In the genomic region with DNA sequence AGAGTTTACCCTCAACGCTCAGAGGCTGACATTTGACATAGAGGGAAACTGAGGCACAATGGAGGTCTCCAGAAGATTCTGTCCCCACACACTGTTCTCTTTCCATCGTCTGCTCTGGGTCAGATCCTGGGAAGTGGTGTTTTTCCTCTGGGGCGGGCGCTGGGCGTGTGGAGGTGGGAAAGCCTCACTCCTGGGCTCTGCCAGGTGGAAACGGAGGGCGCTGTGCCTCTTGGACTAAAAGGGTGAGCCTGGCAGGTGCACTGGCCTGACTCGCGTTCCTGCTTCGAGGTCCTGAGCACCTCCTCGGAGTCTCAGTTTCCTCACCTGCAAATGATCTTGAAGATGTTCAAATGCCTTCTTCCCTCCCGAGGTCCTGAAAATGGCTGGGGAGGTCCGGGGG, we compare ENCODE assay signal across 33 cellular contexts. TPM values are rescaled to one million over a fixed set of nuclear protein-coding genes. Genes with fewer than 3 reads are reported as not detected.
"Had no signal": no experiment of that assay in that cellular context is flagged by ENCODE, and none has a peak within 500 bp of the region (broad histone marks: within the 10 kb centered on the region; RNA-seq: fewer than 3 reads in every experiment).

No MANE protein-coding gene starts in this region.

- H3K4me1 Mint-ChIP-seq: activated naive CD8-positive, alpha-beta T cell treated with anti-CD3 and anti-CD28 coated beads, Interleukin-2, amount 50 U/mL, for 24 hours had no signal

- H3K9me3 Mint-ChIP-seq: activated naive CD4-positive, alpha-beta T cell treated with anti-CD3 and anti-CD28 coated beads, Interleukin-2, amount 50 U/mL, for 72 hours; activated naive CD8-positive, alpha-beta T cell treated with anti-CD3 and anti-CD28 coated beads, Interleukin-2, amount 50 U/mL, for 24 hours; activated T-cell treated with anti-CD3 and anti-CD28 coated beads, Interleukin-2, amount 50 U/mL, for 24 hours; activated T-helper 1 cell treated with anti-CD3 and anti-CD28 coated beads, Interleukin-12 subunit alpha, Interleukin-12 subunit beta, Interleukin-2, Interleukin-4 antibody, amounts not matched to agents 30 ng/mL and 10 ng/mL and 1 ng/mL, durations not matched to agents 14 hours and 24 hours and 36 hours; IgD-negative memory B cell; T-helper 1 cell treated with Interleukin-12 subunit alpha and Interleukin-12 subunit beta and Interleukin-4 antibody, amounts not matched to agents 30 μg/mL and 1 μg/mL, for 36 hours; WTC11 had no signal

- H3K4me3 Mint-ChIP-seq: activated CD8-positive, alpha-beta T cell treated with anti-CD3 and anti-CD28 coated beads, Interleukin-2, amount 10 ng/mL, durations not matched to agents 7 days and 5 days; activated naive CD8-positive, alpha-beta T cell treated with anti-CD3 and anti-CD28 coated beads, Interleukin-2, amount 50 U/mL, for 24 hours; activated T-cell treated with anti-CD3 and anti-CD28 coated beads, Interleukin-2, amount 50 U/mL, for 24 hours; activated T-helper 1 cell treated with anti-CD3 and anti-CD28 coated beads, Interleukin-12 subunit alpha, Interleukin-12 subunit beta, Interleukin-2, Interleukin-4 antibody, amounts not matched to agents 30 ng/mL and 10 ng/mL and 1 ng/mL, durations not matched to agents 14 hours and 24 hours and 36 hours; T-helper 1 cell treated with Interleukin-12 subunit alpha and Interleukin-12 subunit beta and Interleukin-4 antibody, amounts not matched to agents 30 μg/mL and 1 μg/mL, for 36 hours; WTC11 had no signal

- H3K36me3 Mint-ChIP-seq: activated naive CD4-positive, alpha-beta T cell treated with anti-CD3 and anti-CD28 coated beads, Interleukin-2, amount 50 U/mL, for 72 hours; IgD-negative memory B cell; WTC11 had no signal

- H3K4me3 ChIP-seq: SJSA1 had no signal

- H3K27ac Mint-ChIP-seq: activated CD8-positive, alpha-beta T cell treated with anti-CD3 and anti-CD28 coated beads, Interleukin-2, amount 10 ng/mL, durations not matched to agents 7 days and 5 days; activated naive CD4-positive, alpha-beta T cell treated with anti-CD3 and anti-CD28 coated beads, Interleukin-2, amount 50 U/mL, for 72 hours; activated naive CD8-positive, alpha-beta T cell treated with anti-CD3 and anti-CD28 coated beads, Interleukin-2, amount 50 U/mL, for 24 hours; activated T-cell treated with anti-CD3 and anti-CD28 coated beads, Interleukin-2, amount 50 U/mL, for 24 hours; activated T-helper 1 cell treated with anti-CD3 and anti-CD28 coated beads, Interleukin-12 subunit alpha, Interleukin-12 subunit beta, Interleukin-2, Interleukin-4 antibody, amounts not matched to agents 30 ng/mL and 10 ng/mL and 1 ng/mL, durations not matched to agents 14 hours and 24 hours and 36 hours; IgD-negative memory B cell; T-helper 1 cell treated with Interleukin-12 subunit alpha and Interleukin-12 subunit beta and Interleukin-4 antibody, amounts not matched to agents 30 μg/mL and 1 μg/mL, for 36 hours; WTC11 had no signal

- H3K36me3 ChIP-seq: breast epithelium, SJSA1 had no signal

- H3K4me1 ChIP-seq: SJSA1 had no signal

- H3K9me3 ChIP-seq: breast epithelium, SJSA1 had no signal

- DNase-seq: activated CD4-positive, alpha-beta T cell treated with anti-CD3 and anti-CD28 coated beads for 48 hours; activated CD4-positive, alpha-beta T cell treated with anti-CD3 and anti-CD28 coated beads, Interleukin-2, amount 50 U/mL, for 4 hours; activated CD4-positive, CD25-positive, alpha-beta regulatory T cell treated with anti-CD3 and anti-CD28 coated beads, Interleukin-2, amount 50 U/mL, for 72 hours; activated CD8-positive, alpha-beta T cell treated with anti-CD3 and anti-CD28 coated beads, Interleukin-2, amount 10 ng/mL, durations not matched to agents 7 days and 5 days; activated effector memory CD4-positive, alpha-beta T cell treated with Interleukin-2 at 50 U/mL for 16 hours; activated naive CD4-positive, alpha-beta T cell treated with Interleukin-2 at 50 U/mL for 16 hours; activated naive CD8-positive, alpha-beta T cell treated with anti-CD3 and anti-CD28 coated beads, Interleukin-2, amount 50 U/mL, for 24 hours; activated T-cell treated with anti-CD3 and anti-CD28 coated beads, Interleukin-2, amount 50 U/mL, for 24 hours; KG1; NCI-H1048; NCI-H146; NCI-H2029; NCI-H2107; NCI-H2171 treated with DMSO at 0.1 percent for 48 hours; NCI-H226; NCI-H526 treated with DMSO at 0.1 percent for 48 hours; NCI-H82; OCI-M1; RPMI8226; SHP77; SW 1271 had no signal

- ATAC-seq: activated CD8-positive, alpha-beta T cell treated with anti-CD3 and anti-CD28 coated beads, Interleukin-2, amount 10 ng/mL, durations not matched to agents 7 days and 5 days; activated naive CD4-positive, alpha-beta T cell treated with anti-CD3 and anti-CD28 coated beads, Interleukin-2, amount 50 U/mL, for 72 hours; activated naive CD8-positive, alpha-beta T cell treated with anti-CD3 and anti-CD28 coated beads, Interleukin-2, amount 50 U/mL, for 24 hours; Panc1; SK-N-SH treated with all-trans-retinoic acid at 6 μM for 48 hours; WTC11 had no signal

- H3K27ac ChIP-seq: SJSA1 had no signal

RNA-seq across cellular contexts. Expression of a gene that starts 25.7 kb away (rescaled TPM):
- total RNA-seq: activated CD8-positive, alpha-beta T cell treated with anti-CD3 and anti-CD28 coated beads, Interleukin-2, amount 10 ng/mL, durations not matched to agents 7 days and 5 days; activated naive CD4-positive, alpha-beta T cell treated with anti-CD3 and anti-CD28 coated beads, Interleukin-2, amount 50 U/mL, for 72 hours; activated T-helper 1 cell treated with anti-CD3 and anti-CD28 coated beads, Interleukin-12 subunit alpha, Interleukin-12 subunit beta, Interleukin-2, Interleukin-4 antibody, amounts not matched to agents 30 ng/mL and 10 ng/mL and 1 ng/mL, durations not matched to agents 14 hours and 24 hours and 36 hours; LHCN-M2; M059J; NCI-H460; SJSA1; WTC11 had no signal
